11 cellular contexts compared by ENCODE assay signal in genomic region chr11:64267207-64267945, GRCh38. TPM values are rescaled to one million over a fixed set of nuclear protein-coding genes. Genes with fewer than 3 reads are reported as not detected.
DNase-seq lines count a peak whose midpoint lies in the region; ATAC-seq, FAIRE-seq and TF ChIP-seq lines count a peak whose summit lies in the region.
"Had no signal": no experiment of that assay in that cellular context is flagged by ENCODE, and none has a peak within 500 bp of the region (broad histone marks: within the 10 kb centered on the region; RNA-seq: fewer than 3 reads in every experiment).

No MANE protein-coding gene starts in this region.

- no peak for DNase-seq in activated T-cell treated with anti-CD3 and anti-CD28 coated beads, Interleukin-2, amount 50 U/mL, for 24 hours
- DNase-seq in activated T-cell treated with anti-CD3 and anti-CD28 coated beads for 4 hours, result no peak
- no peak for DNase-seq in adipocyte (ENCODE audit: low read depth)
- no peak for DNase-seq in mesenchymal stem cell
- DNase-seq in tibial artery, result no peak
- no peak for DNase-seq in AML-193 (lab: John Stamatoyannopoulos, UW)
- no peak for DNase-seq in GM12892 (ENCODE audit: insufficient read length)
- DNase-seq: foreskin melanocyte, MM.1S had no signal

- no peak overlapping the region for H3K23ac ChIP-seq in mesenchymal stem cell (ENCODE audit: low read length in 2 of 2)

- no peaks in the 10 kb centered on the region for H3K27me3 Mint-ChIP-seq in activated T-cell treated with anti-CD3 and anti-CD28 coated beads, Interleukin-2, amount 50 U/mL, for 24 hours

- no peak overlapping the region for H2AFZ ChIP-seq in mesenchymal stem cell (ENCODE audit: low read depth, low read length)

- no peak overlapping the region for H3K14ac ChIP-seq in mesenchymal stem cell (ENCODE audit: low read length in 2 of 2)

- peak overlapping the region; percentile 8 for H4K91ac ChIP-seq in mesenchymal stem cell (ENCODE audit: low read length)

- H3K4ac ChIP-seq in mesenchymal stem cell (ENCODE audit: low read depth in 1 of 2, low read length in 2 of 2), result peak overlapping the region; percentile 15 to 55

- no peak for TF ChIP-seq POLR2A in GM12892 (IDR thresholded peaks at IDR 0.05; ENCODE audit: low read depth, low read length)

- peak overlapping the region; percentile 99 for H3K27ac Mint-ChIP-seq in activated T-cell treated with anti-CD3 and anti-CD28 coated beads, Interleukin-2, amount 50 U/mL, for 24 hours

- peaks cover 11% of the 10 kb centered on the region for H3K79me1 ChIP-seq in mesenchymal stem cell (replicated peaks; ENCODE audit: low read length, poor library complexity, severe bottlenecking)

- no peaks in the 10 kb centered on the region for H3K9me3 Mint-ChIP-seq in activated T-cell treated with anti-CD3 and anti-CD28 coated beads, Interleukin-2, amount 50 U/mL, for 24 hours

- 93% methylated on average over 19 of the region's 27 CpGs for WGBS in mesenchymal stem cell

- no peak overlapping the region for H3K4me2 ChIP-seq in mesenchymal stem cell (ENCODE audit: low read length, poor library complexity, severe bottlenecking)

- no peak overlapping the region for H2BK120ac ChIP-seq in mesenchymal stem cell (ENCODE audit: low read depth, low read length)

- no peak overlapping the region for H3K4me3 Mint-ChIP-seq in activated T-cell treated with anti-CD3 and anti-CD28 coated beads, Interleukin-2, amount 50 U/mL, for 24 hours

- H3K9me3 ChIP-seq in adipocyte (ENCODE audit: control insufficient read depth, low read length) (no peaks in the 10 kb centered on the region), mesenchymal stem cell (ENCODE audit: control insufficient read depth, low read length) (no peaks in the 10 kb centered on the region), tibial artery (no peaks in the 10 kb centered on the region)

- peak overlapping the region; percentile 77 for H2BK15ac ChIP-seq in mesenchymal stem cell (ENCODE audit: low read depth, poor library complexity, severe bottlenecking)

- H3K27me3 ChIP-seq in adipocyte (replicated peaks; ENCODE audit: control insufficient read depth, insufficient read depth, low read length) (no peaks in the 10 kb centered on the region), mesenchymal stem cell (ENCODE audit: control insufficient read depth in 1 of 2, insufficient read depth in 1 of 2, low read length in 2 of 2) (no peaks in the 10 kb centered on the region), tibial artery (no peaks in the 10 kb centered on the region)

- peaks cover 48% of the 10 kb centered on the region for H3K36me3 Mint-ChIP-seq in activated T-cell treated with anti-CD3 and anti-CD28 coated beads, Interleukin-2, amount 50 U/mL, for 24 hours (ENCODE audit: low read depth)

- H2AK5ac ChIP-seq in mesenchymal stem cell (ENCODE audit: low read length, severe bottlenecking), result no peak overlapping the region

- no peak for FAIRE-seq in GM12892 (lab: Jason Lieb, UNC)

- H3K4me1 Mint-ChIP-seq in activated T-cell treated with anti-CD3 and anti-CD28 coated beads, Interleukin-2, amount 50 U/mL, for 24 hours (ENCODE audit: low read depth), result peaks cover 22% of the 10 kb centered on the region

- H3K18ac ChIP-seq in mesenchymal stem cell (ENCODE audit: low read depth in 1 of 2, low read length in 2 of 2), result no peak overlapping the region

- H3K4me3 ChIP-seq in adipocyte (ENCODE audit: low read length) (no peak overlapping the region), mesenchymal stem cell (ENCODE audit: insufficient read depth in 1 of 2, low read depth in 1 of 2, low read length in 2 of 2) (peak overlapping the region in 1 of 2 experiments; percentile 83), tibial artery (no peak overlapping the region)

- peaks cover 32% of the 10 kb centered on the region for H3K36me3 ChIP-seq in adipocyte (ENCODE audit: control insufficient read depth, insufficient read depth, low read length, severe bottlenecking)
- H3K36me3 ChIP-seq in mesenchymal stem cell (ENCODE audit: control insufficient read depth in 1 of 2, insufficient read depth in 2 of 2, low read depth in 1 of 2, low read length in 2 of 2), result peaks cover 40 to 62% of the 10 kb centered on the region in 2 experiments
- peaks cover 17 to 50% (median 42%) of the 10 kb centered on the region in 3 donors for H3K36me3 ChIP-seq in tibial artery

- H4K8ac ChIP-seq in mesenchymal stem cell (ENCODE audit: low read length), result peak overlapping the region; percentile 0

- H3K27ac ChIP-seq in mesenchymal stem cell (ENCODE audit: low read length, poor library complexity, severe bottlenecking) (no peak overlapping the region), tibial artery (peak overlapping the region; percentile 84 to 96)

- no peak for TF ChIP-seq CTCF in tibial artery (IDR thresholded peaks at IDR 0.05)

- H3K4me1 ChIP-seq in adipocyte (ENCODE audit: control insufficient read depth, insufficient read depth, low read length) (peaks cover 29% of the 10 kb centered on the region), mesenchymal stem cell (ENCODE audit: control insufficient read depth, insufficient read depth, low read depth, low read length) (peaks cover 41% of the 10 kb centered on the region), tibial artery (peaks cover 6 to 32% (median 22%) of the 10 kb centered on the region in 4 donors)

- intact Hi-C loops in tibial artery (cut with DNase I; ENCODE audit: low total_unique reads), result loop anchor here (5.0 kb wide), 1 partner anchor 60 kb away; the partner anchor contains the start of gene FERMT3

- H2BK5ac ChIP-seq in mesenchymal stem cell (ENCODE audit: low read depth, low read length, poor library complexity, severe bottlenecking), result no peak overlapping the region

- peak overlapping the region; percentile 99 for H3K9ac ChIP-seq in adipocyte (ENCODE audit: low read length)
- peak overlapping the region; percentile 96 for H3K9ac ChIP-seq in mesenchymal stem cell (ENCODE audit: low read length)

- no peak for ATAC-seq in HG03139 (IDR thresholded peaks at IDR 0.05; ENCODE audit: unreplicated experiment)

- H2BK12ac ChIP-seq in mesenchymal stem cell (ENCODE audit: low read length in 2 of 2), result no peak overlapping the region

RNA-seq across cellular contexts. Expression of gene PLCB3, which starts 16.0 kb away (rescaled TPM):
- polyA plus RNA-seq in mesenchymal stem cell (2013, experiment 1 of 2), result 22.4 TPM
- 21.6 TPM for polyA plus RNA-seq in mesenchymal stem cell (2013, experiment 2 of 2)
- 5.9 TPM for polyA plus RNA-seq in GM12892 (2012; ENCODE audit: missing spikeins)

RNA-seq across cellular contexts. Expression of gene BAD, which starts 17.1 kb away (rescaled TPM):
- 69.6 TPM for polyA plus RNA-seq in mesenchymal stem cell (2013, experiment 1 of 2)
- polyA plus RNA-seq in mesenchymal stem cell (2013, experiment 2 of 2), result 70.6 TPM
- 12.0 TPM for polyA plus RNA-seq in GM12892 (2012; ENCODE audit: missing spikeins)

RNA-seq across cellular contexts. Expression of gene GPR137, which starts 18.3 kb away (rescaled TPM):
- polyA plus RNA-seq in mesenchymal stem cell (2013, experiment 1 of 2), result 25.9 TPM
- 24.6 TPM for polyA plus RNA-seq in mesenchymal stem cell (2013, experiment 2 of 2)
- 9.2 TPM for polyA plus RNA-seq in GM12892 (2012; ENCODE audit: missing spikeins)

RNA-seq across cellular contexts. Expression of gene PPP1R14B, which starts 20.6 kb away (rescaled TPM):
- 279 TPM for polyA plus RNA-seq in mesenchymal stem cell (2013, experiment 1 of 2)
- 281 TPM for polyA plus RNA-seq in mesenchymal stem cell (2013, experiment 2 of 2)
- 121 TPM for polyA plus RNA-seq in GM12892 (2012; ENCODE audit: missing spikeins)

RNA-seq across cellular contexts. Expression of gene KCNK4, which starts 23.7 kb away (rescaled TPM):
- not detected for polyA plus RNA-seq in mesenchymal stem cell (2013, experiment 1 of 2)
- not detected for polyA plus RNA-seq in mesenchymal stem cell (2013, experiment 2 of 2)
- not detected for polyA plus RNA-seq in GM12892 (2012; ENCODE audit: missing spikeins)
- polyA plus RNA-seq: BJ had no signal
